In genomic region chr11:62855571-62856332, GRCh38 we compare ENCODE assay signal across 8 cellular contexts. TPM values are rescaled to one million over a fixed set of nuclear protein-coding genes. Genes with fewer than 3 reads are reported as not detected.
DNase-seq lines count a peak whose midpoint lies in the region; ATAC-seq and TF ChIP-seq lines count a peak whose summit lies in the region.

No MANE protein-coding gene starts in this region.

- DNase-seq in NCI-H187 (lab: John Stamatoyannopoulos, UW) (peak; percentile 93 to 95), T-helper 2 cell (peak; percentile 93 to 99 (median 97)), ascending aorta (ENCODE audit: low spot score in 2 of 2) (peak; percentile 87 to 97), right cardiac atrium (peak; percentile 95 to 98 (median 98)), aorta (peak; percentile 97 to 99)

- H3K4me1 ChIP-seq in ascending aorta (peaks cover 10 to 15% of the 10 kb centered on the region in 2 donors), right cardiac atrium (ENCODE audit: control insufficient read depth, insufficient read depth, low read length) (no peaks in the 10 kb centered on the region), rectal smooth muscle tissue (ENCODE audit: control insufficient read depth, insufficient read depth, low read length) (peaks cover 17% of the 10 kb centered on the region), aorta (ENCODE audit: control insufficient read depth in 1 of 2, insufficient read depth in 2 of 2, low read length in 2 of 2) (no peaks in the 10 kb centered on the region)

- H3K27ac ChIP-seq in ascending aorta (peak overlapping the region; percentile 59 to 69), right cardiac atrium (ENCODE audit: low read length) (peak overlapping the region; percentile 92), rectal smooth muscle tissue (ENCODE audit: low read depth, low read length) (peak overlapping the region; percentile 79), aorta (ENCODE audit: low read depth in 1 of 2, low read length in 2 of 2) (peak overlapping the region in 1 of 2 donors; percentile 25)

- H3K27me3 ChIP-seq in ascending aorta (no peaks in the 10 kb centered on the region), right cardiac atrium (ENCODE audit: control insufficient read depth, insufficient read depth) (no peaks in the 10 kb centered on the region), rectal smooth muscle tissue (ENCODE audit: control insufficient read depth, insufficient read depth, low read length) (no peaks in the 10 kb centered on the region), aorta (ENCODE audit: control insufficient read depth in 1 of 2, insufficient read depth in 2 of 2, low read length in 1 of 2) (no peaks in the 10 kb centered on the region)

- H3K9me3 ChIP-seq in ascending aorta = no peaks in the 10 kb centered on the region
- no peaks in the 10 kb centered on the region for H3K9me3 ChIP-seq in right cardiac atrium (ENCODE audit: control insufficient read depth, low read length)
- no peaks in the 10 kb centered on the region for H3K9me3 ChIP-seq in aorta (ENCODE audit: control insufficient read depth, low read length)

- WGBS in right cardiac atrium = under 1% methylated on average over 54 of the region's 54 CpGs
- 0% methylated on average over 54 of the region's 54 CpGs for WGBS in aorta, 2 donors

- intact Hi-C loops in ascending aorta (cut with DNase I) (loop anchor here (1.0 to 5.0 kb wide), 3 partner anchors 13 to 128 kb away; partner anchors contain the start of genes HNRNPUL2, STX5, TEX54 and TTC9C), right cardiac atrium (cut with DNase I) (no loop called here), aorta (cut with DNase I) (no loop called here)

- H3K4me3 ChIP-seq in ascending aorta (peak overlapping the region; percentile 77 to 78), right cardiac atrium (ENCODE audit: low read length) (peak overlapping the region; percentile 91), rectal smooth muscle tissue (ENCODE audit: low read length) (peak overlapping the region; percentile 86), aorta (ENCODE audit: low read length in 2 of 2) (peak overlapping the region; percentile 66 to 83)

- peak overlapping the region; percentile 81 for H3K9ac ChIP-seq in rectal smooth muscle tissue (ENCODE audit: low read length)

- ATAC-seq in GM18499 (IDR thresholded peaks at IDR 0.05; ENCODE audit: insufficient read depth, unreplicated experiment) = peak; percentile 76
- peak; percentile 72 for ATAC-seq in HG02938 (IDR thresholded peaks at IDR 0.05; ENCODE audit: unreplicated experiment)
- peak; percentile 98 for ATAC-seq in right cardiac atrium
- peak; percentile 100 for ATAC-seq in aorta (ENCODE audit: low FRiP score)

- H3K36me3 ChIP-seq in ascending aorta (peaks cover 20 to 33% of the 10 kb centered on the region in 2 donors), rectal smooth muscle tissue (ENCODE audit: control insufficient read depth, insufficient read depth, low read length) (peaks cover 17% of the 10 kb centered on the region), aorta (ENCODE audit: control insufficient read depth in 1 of 2, insufficient read depth in 2 of 2, low read length in 1 of 2) (peaks cover 3 to 5% of the 10 kb centered on the region in 2 donors)

- no peak for TF ChIP-seq CTCF in ascending aorta (IDR thresholded peaks at IDR 0.05)

RNA-seq across cellular contexts. Expression of gene WDR74, which starts 16.4 kb away (rescaled TPM):
- total RNA-seq in ascending aorta = 28.7 TPM
- 10 to 100 TPM; 24.8 to 28.7 (median 26.6) TPM for total RNA-seq in right cardiac atrium
- polyA plus RNA-seq in right cardiac atrium = 17.9 TPM
- 10 to 100 TPM; 35.4 to 42.9 TPM for total RNA-seq in aorta
- polyA plus RNA-seq in aorta = 10 to 100 TPM; 13.5 to 53.9 TPM

RNA-seq across cellular contexts. Expression of gene TEX54, which starts 23.1 kb away (rescaled TPM):
- total RNA-seq in ascending aorta (not detected), right cardiac atrium (not detected), aorta (not detected)
- polyA plus RNA-seq in right cardiac atrium (not detected), aorta (1 to 10 TPM in 1 of 2 donors, not detected in 1; 5.5 TPM)

RNA-seq across cellular contexts. Expression of gene STX5, which starts 23.9 kb away (rescaled TPM):
- total RNA-seq in ascending aorta (40.3 TPM), right cardiac atrium (10 to 100 TPM; 20.1 to 27.8 (median 21.8) TPM), aorta (10 to 100 TPM; 42.6 to 46.4 TPM)
- polyA plus RNA-seq in right cardiac atrium (14.4 TPM), aorta (10 to 100 TPM; 19.2 to 44.0 TPM)

RNA-seq across cellular contexts. Expression of gene SLC3A2, which starts 24.9 kb away (rescaled TPM):
- 143 TPM for total RNA-seq in ascending aorta
- total RNA-seq in right cardiac atrium = 10 to 100 TPM; 40.2 to 64.1 (median 40.5) TPM
- polyA plus RNA-seq in right cardiac atrium = 28.1 TPM
- total RNA-seq in aorta = 100 to 1,000 TPM in 1 of 2 donors, 10 to 100 TPM in 1; 98.6 to 107 TPM
- polyA plus RNA-seq in aorta = 10 to 100 TPM; 31.8 to 74.8 TPM

RNA-seq across cellular contexts. Expression of gene NXF1, which starts 50.5 kb away (rescaled TPM):
- total RNA-seq in ascending aorta = 41.8 TPM
- total RNA-seq in right cardiac atrium = 10 to 100 TPM; 40.3 to 56.4 (median 47.1) TPM
- polyA plus RNA-seq in right cardiac atrium = 45.8 TPM
- total RNA-seq in aorta = 10 to 100 TPM; 82.4 to 99.9 TPM
- polyA plus RNA-seq in aorta = 100 to 1,000 TPM in 1 of 2 donors, 10 to 100 TPM in 1; 26.8 to 455 TPM
